ENCODE assay signal across 8 cellular contexts in genomic region chr15:98442379-98442833, GRCh38.
DNase-seq lines count a peak whose midpoint lies in the region; ATAC-seq and TF ChIP-seq lines count a peak whose summit lies in the region.

No MANE protein-coding gene starts in this region.

- 24 to 29% (median 26%) methylated on average over 4 of the region's 4 CpGs for WGBS in heart left ventricle, 4 donors

- H3K27ac ChIP-seq in DOHH2 (ENCODE audit: low read depth, low read length) = no peak overlapping the region
- no peak overlapping the region for H3K27ac ChIP-seq in heart left ventricle

- no peaks in the 10 kb centered on the region for H3K79me2 ChIP-seq in DOHH2 (ENCODE audit: control insufficient read depth, low read length)

- H3K9me2 ChIP-seq in DOHH2 (replicated peaks; ENCODE audit: control insufficient read depth, low read length) = no peaks in the 10 kb centered on the region

- DNase-seq in HT-29 (ENCODE audit: low spot score) (peak; percentile 84), OCI-M1 (lab: John Stamatoyannopoulos, UW) (peak; percentile 67), heart left ventricle (peak in 1 of 5 donors; percentile 39), renal cortical epithelial cell (ENCODE audit: low read depth) (peak; percentile 97)
- peak; percentile 12 for DNase-seq in activated gamma-delta T cell treated with anti-CD3 and anti-CD28 coated beads, Interleukin-2, amount 50 U/mL, for 16 hours (ENCODE audit: low read depth)

- H3F3A ChIP-seq in DOHH2 (ENCODE audit: control insufficient read depth, insufficient read depth) = no peaks in the 10 kb centered on the region

- peaks cover 12% of the 10 kb centered on the region for H3K4me1 ChIP-seq in DOHH2 (ENCODE audit: control insufficient read depth, low read length)
- H3K4me1 ChIP-seq in heart left ventricle = no peaks in the 10 kb centered on the region

- H3K4me3 ChIP-seq in DOHH2 (ENCODE audit: low read length) = no peak overlapping the region
- no peak overlapping the region for H3K4me3 ChIP-seq in heart left ventricle

- no peaks in the 10 kb centered on the region for H4K20me1 ChIP-seq in DOHH2 (ENCODE audit: control insufficient read depth, insufficient read depth, low read depth, low read length)

- no peak overlapping the region for H3K4me2 ChIP-seq in DOHH2 (ENCODE audit: low read length)

- intact Hi-C loops in heart left ventricle (cut with DNase I) = loop anchor here in 8 of 10 donors (2.0 to 10.0 kb wide), 4 partner anchors 472 to 635 kb away; no protein-coding TSS in a partner anchor

- peak; percentile 90 for TF ChIP-seq CTCF in DOHH2 (IDR thresholded peaks at IDR 0.05; ENCODE audit: low read depth, low read length, poor library complexity, severe bottlenecking)
- peak; percentile 55 to 80 (median 72) for TF ChIP-seq CTCF in heart left ventricle (IDR thresholded peaks at IDR 0.05)

- H3K27me3 ChIP-seq in DOHH2 (ENCODE audit: control insufficient read depth, low read length) = no peaks in the 10 kb centered on the region
- peaks cover 0 to 36% (median 4%) of the 10 kb centered on the region in 9 donors for H3K27me3 ChIP-seq in heart left ventricle

- no peaks in the 10 kb centered on the region for H3K9me3 ChIP-seq in DOHH2 (ENCODE audit: control insufficient read depth, insufficient read depth, low read length)
- no peaks in the 10 kb centered on the region for H3K9me3 ChIP-seq in heart left ventricle

- peak; percentile 64 for ATAC-seq in GM21367 (IDR thresholded peaks at IDR 0.05; ENCODE audit: unreplicated experiment)
- ATAC-seq in heart left ventricle = peak in 3 of 4 donors; percentile 45 to 50 (median 47)
- no peak for ATAC-seq in GM19324 (IDR thresholded peaks at IDR 0.05; ENCODE audit: low FRiP score, unreplicated experiment)

- no peak for TF ChIP-seq POLR2A in heart left ventricle (IDR thresholded peaks at IDR 0.05)

- H3K36me3 ChIP-seq in DOHH2 (ENCODE audit: control insufficient read depth, low read length) (no peaks in the 10 kb centered on the region), heart left ventricle (no peaks in the 10 kb centered on the region)
